In the genomic region with DNA sequence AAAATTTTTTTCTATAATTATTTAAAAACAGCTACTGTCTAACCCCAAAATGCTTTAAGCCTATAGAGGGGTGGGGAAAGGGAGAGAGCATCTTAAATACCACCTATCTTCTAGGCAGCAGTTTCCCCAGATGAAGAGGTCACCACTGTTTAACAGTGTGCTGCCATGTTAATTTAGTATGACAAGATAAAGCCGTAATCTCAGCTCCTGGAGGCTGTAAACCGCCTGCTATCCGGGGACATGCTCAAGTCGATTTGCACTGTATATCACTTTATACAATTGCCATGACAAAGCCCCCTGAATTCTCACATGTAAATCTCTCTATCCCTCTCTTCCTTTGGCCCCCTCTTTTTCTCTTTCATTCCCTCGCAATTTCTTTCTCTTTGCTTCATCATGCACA, we compare ENCODE assay signal across 27 cellular contexts.
"Had no signal": no experiment of that assay in that cellular context is flagged by ENCODE, and none has a peak within 500 bp of the region (broad histone marks: within the 10 kb centered on the region; RNA-seq: fewer than 3 reads in every experiment).

No MANE protein-coding gene starts in this region.

- DNase-seq: cortex of kidney; effector memory CD8-positive, alpha-beta T cell; erythroblast; esophagus squamous epithelium; foreskin melanocyte; mucosa of descending colon; naive B cell; occipital lobe; ovary; posterior cingulate gyrus; psoas muscle; right cardiac atrium; stimulated activated CD4-positive, alpha-beta T cell treated with anti-CD3 and anti-CD28 coated beads, Interleukin-15, amount 100 ng/mL, for 24 hours; stimulated activated CD4-positive, alpha-beta T cell treated with anti-CD3 and anti-CD28 coated beads, Interleukin-2, amount 100 ng/mL, for 48 hours; stimulated activated naive B cell treated with anti-CD40 and anti-IgM and Interleukin-4, amounts not matched to agents 10 μg/mL and 1 μg/mL and 100 μg/mL, for 72 hours; upper lobe of left lung had no signal

- H3K9me3 ChIP-seq: esophagus squamous epithelium, mucosa of descending colon, ovary, thoracic aorta had no signal

- H3K27me3 Mint-ChIP-seq: effector memory CD8-positive, alpha-beta T cell; memory B cell; natural killer cell treated with Interleukin-12 subunit alpha and Interleukin-12 subunit beta and Interleukin-15 and Interleukin-18, amount 100 ng/mL, for 72 hours; stimulated activated naive B cell treated with anti-CD40 and anti-IgM and Interleukin-4, amounts not matched to agents 10 μg/mL and 1 μg/mL and 100 μg/mL, for 72 hours; stimulated activated naive CD8-positive, alpha-beta T cell treated with anti-CD3 and anti-CD28 coated beads, Interleukin-15, Interleukin-2, amounts not matched to agents 100 ng/mL and 50 ng/mL, for 24 hours had no signal

- H3K36me3 ChIP-seq: esophagus squamous epithelium, ovary, thoracic aorta, tibial nerve, upper lobe of left lung had no signal

- H3K9me3 Mint-ChIP-seq: effector memory CD8-positive, alpha-beta T cell; memory B cell; mesothelial cell of epicardium; stimulated activated naive CD8-positive, alpha-beta T cell treated with anti-CD3 and anti-CD28 coated beads, Interleukin-15, Interleukin-2, amounts not matched to agents 100 ng/mL and 50 ng/mL, for 24 hours had no signal

- FAIRE-seq: endometrium, keratinocyte, urothelium cell line had no signal

- H3K27ac Mint-ChIP-seq: effector memory CD8-positive, alpha-beta T cell; memory B cell; mesothelial cell of epicardium; naive B cell; natural killer cell treated with Interleukin-12 subunit alpha and Interleukin-12 subunit beta and Interleukin-15 and Interleukin-18, amount 100 ng/mL, for 72 hours; stimulated activated naive B cell treated with anti-CD40 and anti-IgM and Interleukin-4, amounts not matched to agents 10 μg/mL and 1 μg/mL and 100 μg/mL, for 72 hours; stimulated activated naive CD8-positive, alpha-beta T cell treated with anti-CD3 and anti-CD28 coated beads, Interleukin-15, Interleukin-2, amounts not matched to agents 100 ng/mL and 50 ng/mL, for 24 hours had no signal

- H3K4me3 ChIP-seq: esophagus squamous epithelium, lung, mucosa of descending colon, ovary, psoas muscle, skin epidermis, thoracic aorta, tibial nerve, upper lobe of left lung had no signal

- H3K27ac ChIP-seq: esophagus squamous epithelium, ovary, psoas muscle, skin epidermis, thoracic aorta, tibial nerve, upper lobe of left lung had no signal

- H3K36me3 Mint-ChIP-seq: memory B cell; mesothelial cell of epicardium; naive B cell; natural killer cell treated with Interleukin-12 subunit alpha and Interleukin-12 subunit beta and Interleukin-15 and Interleukin-18, amount 100 ng/mL, for 72 hours; stimulated activated naive B cell treated with anti-CD40 and anti-IgM and Interleukin-4, amounts not matched to agents 10 μg/mL and 1 μg/mL and 100 μg/mL, for 72 hours had no signal

- H3K4me3 Mint-ChIP-seq: effector memory CD8-positive, alpha-beta T cell; memory B cell; mesothelial cell of epicardium; natural killer cell treated with Interleukin-12 subunit alpha and Interleukin-12 subunit beta and Interleukin-15 and Interleukin-18, amount 100 ng/mL, for 72 hours; stimulated activated naive B cell treated with anti-CD40 and anti-IgM and Interleukin-4, amounts not matched to agents 10 μg/mL and 1 μg/mL and 100 μg/mL, for 72 hours; stimulated activated naive CD8-positive, alpha-beta T cell treated with anti-CD3 and anti-CD28 coated beads, Interleukin-15, Interleukin-2, amounts not matched to agents 100 ng/mL and 50 ng/mL, for 24 hours had no signal

- H3K4me1 Mint-ChIP-seq: memory B cell; mesothelial cell of epicardium; naive B cell; stimulated activated naive B cell treated with anti-CD40 and anti-IgM and Interleukin-4, amounts not matched to agents 10 μg/mL and 1 μg/mL and 100 μg/mL, for 72 hours had no signal

- H3K4me1 ChIP-seq: esophagus squamous epithelium, psoas muscle, upper lobe of left lung had no signal

- H3K27me3 ChIP-seq: esophagus squamous epithelium, ovary, tibial nerve, upper lobe of left lung had no signal
